In genomic region chr6:7137335-7138106, GRCh38 we compare ENCODE assay signal across 8 cellular contexts. TPM values are rescaled to one million over a fixed set of nuclear protein-coding genes. Genes with fewer than 3 reads are reported as not detected.
DNase-seq lines count a peak whose midpoint lies in the region; ATAC-seq and TF ChIP-seq lines count a peak whose summit lies in the region.

No MANE protein-coding gene starts in this region.

- peak overlapping the region; percentile 45 to 59 for H3K27ac ChIP-seq in ascending aorta

- no peaks in the 10 kb centered on the region for H3K27me3 ChIP-seq in ascending aorta

- CTCF ChIA-PET in T-cell (lab: Charles Lee), result interaction anchor here (0.7 to 1.9 kb wide), 6 partner anchors 8 to 64 kb away, joined by 4 to 7 read pairs (median 4); no protein-coding TSS in a partner anchor

- no peaks in the 10 kb centered on the region for H3K9me3 ChIP-seq in ascending aorta

- POLR2A ChIA-PET in T-cell (lab: Charles Lee), result interaction anchor here (0.6 to 1.8 kb wide), 5 partner anchors 9 to 72 kb away, joined by 3 to 15 read pairs (median 6); no protein-coding TSS in a partner anchor

- H3K27ac Mint-ChIP-seq in T-cell, result peak overlapping the region; percentile 98 to 99

- DNase-seq in AG08396 (ENCODE audit: low spot score), result peak; percentile 68
- DNase-seq in T-cell, result peak in 33 of 34 experiments; percentile 34 to 69 (median 54)
- DNase-seq in ascending aorta (ENCODE audit: low spot score in 2 of 2), result peak in 1 of 2 donors; percentile 75
- peak; percentile 57 for DNase-seq in kidney tubule cell (ENCODE audit: low spot score)
- peak; percentile 52 to 64 for DNase-seq in stimulated activated CD4-positive, alpha-beta T cell treated with anti-CD3 and anti-CD28 coated beads, Interleukin-4, amount 100 ng/mL, for 48 hours (ENCODE audit: low read depth in 2 of 2)

- no peak for TF ChIP-seq CTCF in ascending aorta (IDR thresholded peaks at IDR 0.05)

- H3K27me3 Mint-ChIP-seq in T-cell, result no peaks in the 10 kb centered on the region

- peak overlapping the region in 1 of 2 donors; percentile 20 for H3K4me3 ChIP-seq in ascending aorta

- TF ChIP-seq POLR2A in GM19193 (IDR thresholded peaks at IDR 0.05; ENCODE audit: extremely low read depth, insufficient read depth, insufficient read length), result peak; percentile 55

- H3K4me1 Mint-ChIP-seq in T-cell, result peaks cover 55 to 77% (median 74%) of the 10 kb centered on the region in 3 donors

- H3K4me1 ChIP-seq in ascending aorta, result peaks cover 0 to 14% of the 10 kb centered on the region in 2 donors

- peaks cover 3% of the 10 kb centered on the region for H3K36me3 Mint-ChIP-seq in T-cell

- intact Hi-C loops in ascending aorta (cut with DNase I), result no loop called here

- ATAC-seq in HG03432 (IDR thresholded peaks at IDR 0.05; ENCODE audit: unreplicated experiment), result peak; percentile 42
- peak; percentile 67 to 75 (median 68) for ATAC-seq in T-cell (replicated peaks in 1 of 4)
- ATAC-seq in HG02970 (IDR thresholded peaks at IDR 0.05; ENCODE audit: low FRiP score, unreplicated experiment), result no peak

- H3K4me3 Mint-ChIP-seq in T-cell, result peak overlapping the region; percentile 70 to 77 (median 77)

- H3K36me3 ChIP-seq in ascending aorta, result no peaks in the 10 kb centered on the region

- H3K9me3 Mint-ChIP-seq in T-cell, result no peaks in the 10 kb centered on the region

RNA-seq across cellular contexts. Expression of gene RREB1, which starts 29.8 kb away (rescaled TPM):
- total RNA-seq in T-cell (10 to 100 TPM; 38.1 to 50.1 (median 39.6) TPM), ascending aorta (48.9 TPM)
